33 cellular contexts compared by ENCODE assay signal in the genomic region with DNA sequence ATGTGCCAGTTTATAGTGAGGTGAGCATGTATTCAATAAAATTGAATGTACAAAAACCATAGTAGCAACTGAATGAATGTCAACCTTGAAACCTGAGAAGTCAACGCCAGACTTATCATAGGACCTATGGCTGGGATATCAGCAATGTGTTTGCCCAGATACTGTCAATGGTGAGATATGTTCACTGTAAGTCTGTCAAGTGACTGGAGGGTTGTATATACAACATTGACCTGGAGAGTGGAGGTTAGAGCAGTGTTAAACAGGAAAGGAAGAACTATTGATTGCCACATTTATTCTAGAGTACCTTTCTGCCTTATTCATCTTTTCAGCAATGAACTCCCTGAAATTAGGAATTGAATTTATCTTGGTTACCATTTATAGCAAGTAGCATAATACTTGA.
"Had no signal": no experiment of that assay in that cellular context is flagged by ENCODE, and none has a peak within 500 bp of the region (broad histone marks: within the 10 kb centered on the region; RNA-seq: fewer than 3 reads in every experiment).

No MANE protein-coding gene starts in this region.

- H3K9me3 Mint-ChIP-seq: activated CD4-positive, alpha-beta T cell treated with anti-CD3 and anti-CD28 coated beads, Interleukin-2, amount 10 ng/mL, durations not matched to agents 24 days and 14 days; activated naive CD4-positive, alpha-beta T cell treated with anti-CD3 and anti-CD28 coated beads for 36 hours; activated naive CD8-positive, alpha-beta T cell treated with anti-CD3 and anti-CD28 coated beads for 36 hours; activated T-helper 1 cell treated with anti-CD3 and anti-CD28 coated beads, Interleukin-12 subunit alpha, Interleukin-12 subunit beta, Interleukin-2, Interleukin-4 antibody, amounts not matched to agents 30 ng/mL and 10 ng/mL and 1 ng/mL, durations not matched to agents 14 hours and 24 hours and 36 hours; activated T-helper 2 cell treated with anti-CD3 and anti-CD28 coated beads, Interferon-gamma antibody, Interleukin-2, Interleukin-4, amounts not matched to agents 10 μg/mL and 5 μg/mL and 100 μg/mL, durations not matched to agents 14 hours and 24 hours and 36 hours; T-helper 2 cell treated with Interferon-gamma antibody and Interleukin-4, amounts not matched to agents 5 μg/mL and 100 μg/mL, for 36 hours had no signal

- H3K27ac ChIP-seq: adrenal gland, body of pancreas, esophagus muscularis mucosa, foreskin keratinocyte, gastrocnemius medialis had no signal

- H3K4me1 Mint-ChIP-seq: activated CD4-positive, alpha-beta T cell treated with anti-CD3 and anti-CD28 coated beads for 36 hours; activated CD4-positive, alpha-beta T cell treated with anti-CD3 and anti-CD28 coated beads, Interleukin-2, amount 10 ng/mL, durations not matched to agents 24 days and 14 days; activated CD8-positive, alpha-beta memory T cell treated with anti-CD3 and anti-CD28 coated beads, Interleukin-2, amount 10 ng/mL, durations not matched to agents 7 days and 5 days; activated naive CD4-positive, alpha-beta T cell treated with anti-CD3 and anti-CD28 coated beads, Interleukin-2, amount 50 U/mL, for 24 hours; activated naive CD8-positive, alpha-beta T cell treated with anti-CD3 and anti-CD28 coated beads for 36 hours; activated naive CD8-positive, alpha-beta T cell treated with anti-CD3 and anti-CD28 coated beads, Interleukin-2, amount 50 U/mL, for 24 hours; T-helper 17 cell had no signal

- H3K27me3 ChIP-seq: adrenal gland, body of pancreas, esophagus muscularis mucosa, foreskin keratinocyte, gastrocnemius medialis had no signal

- ATAC-seq: activated CD4-positive, alpha-beta T cell treated with anti-CD3 and anti-CD28 coated beads for 36 hours; activated CD8-positive, alpha-beta memory T cell treated with anti-CD3 and anti-CD28 coated beads, Interleukin-2, amount 10 ng/mL, durations not matched to agents 7 days and 5 days; activated CD8-positive, alpha-beta T cell treated with anti-CD3 and anti-CD28 coated beads, Interleukin-2, amount 10 ng/mL, durations not matched to agents 7 days and 5 days; activated naive CD8-positive, alpha-beta T cell treated with anti-CD3 and anti-CD28 coated beads, Interleukin-2, amount 50 U/mL, for 24 hours; body of pancreas; effector memory CD8-positive, alpha-beta T cell; foreskin keratinocyte; gastrocnemius medialis; T-helper 17 cell had no signal

- H3K27ac Mint-ChIP-seq: activated CD4-positive, alpha-beta memory T cell treated with anti-CD3 and anti-CD28 coated beads for 36 hours; activated CD4-positive, alpha-beta T cell treated with anti-CD3 and anti-CD28 coated beads for 36 hours; activated CD4-positive, alpha-beta T cell treated with anti-CD3 and anti-CD28 coated beads, Interleukin-2, amount 10 ng/mL, durations not matched to agents 24 days and 14 days; activated CD8-positive, alpha-beta memory T cell treated with anti-CD3 and anti-CD28 coated beads, Interleukin-2, amount 10 ng/mL, durations not matched to agents 7 days and 5 days; activated CD8-positive, alpha-beta T cell treated with anti-CD3 and anti-CD28 coated beads, Interleukin-2, amount 10 ng/mL, durations not matched to agents 7 days and 5 days; activated naive CD4-positive, alpha-beta T cell treated with anti-CD3 and anti-CD28 coated beads for 36 hours; activated naive CD4-positive, alpha-beta T cell treated with anti-CD3 and anti-CD28 coated beads, Interleukin-2, amount 50 U/mL, for 24 hours; activated naive CD8-positive, alpha-beta T cell treated with anti-CD3 and anti-CD28 coated beads for 36 hours; activated naive CD8-positive, alpha-beta T cell treated with anti-CD3 and anti-CD28 coated beads, Interleukin-2, amount 50 U/mL, for 24 hours; activated T-helper 1 cell treated with anti-CD3 and anti-CD28 coated beads, Interleukin-12 subunit alpha, Interleukin-12 subunit beta, Interleukin-2, Interleukin-4 antibody, amounts not matched to agents 30 ng/mL and 10 ng/mL and 1 ng/mL, durations not matched to agents 14 hours and 24 hours and 36 hours; activated T-helper 2 cell treated with anti-CD3 and anti-CD28 coated beads, Interferon-gamma antibody, Interleukin-2, Interleukin-4, amounts not matched to agents 10 μg/mL and 5 μg/mL and 100 μg/mL, durations not matched to agents 14 hours and 24 hours and 36 hours; effector memory CD8-positive, alpha-beta T cell; T-helper 17 cell; T-helper 2 cell treated with Interferon-gamma antibody and Interleukin-4, amounts not matched to agents 5 μg/mL and 100 μg/mL, for 36 hours had no signal

- H3K4me3 Mint-ChIP-seq: activated CD4-positive, alpha-beta memory T cell treated with anti-CD3 and anti-CD28 coated beads for 36 hours; activated CD4-positive, alpha-beta T cell treated with anti-CD3 and anti-CD28 coated beads for 36 hours; activated CD4-positive, alpha-beta T cell treated with anti-CD3 and anti-CD28 coated beads, Interleukin-2, amount 10 ng/mL, durations not matched to agents 24 days and 14 days; activated CD8-positive, alpha-beta memory T cell treated with anti-CD3 and anti-CD28 coated beads, Interleukin-2, amount 10 ng/mL, durations not matched to agents 7 days and 5 days; activated CD8-positive, alpha-beta T cell treated with anti-CD3 and anti-CD28 coated beads, Interleukin-2, amount 10 ng/mL, durations not matched to agents 7 days and 5 days; activated naive CD4-positive, alpha-beta T cell treated with anti-CD3 and anti-CD28 coated beads for 36 hours; activated naive CD4-positive, alpha-beta T cell treated with anti-CD3 and anti-CD28 coated beads, Interleukin-2, amount 50 U/mL, for 24 hours; activated naive CD8-positive, alpha-beta T cell treated with anti-CD3 and anti-CD28 coated beads for 36 hours; activated naive CD8-positive, alpha-beta T cell treated with anti-CD3 and anti-CD28 coated beads, Interleukin-2, amount 50 U/mL, for 24 hours; activated T-helper 1 cell treated with anti-CD3 and anti-CD28 coated beads, Interleukin-12 subunit alpha, Interleukin-12 subunit beta, Interleukin-2, Interleukin-4 antibody, amounts not matched to agents 30 ng/mL and 10 ng/mL and 1 ng/mL, durations not matched to agents 14 hours and 24 hours and 36 hours; effector memory CD8-positive, alpha-beta T cell; T-helper 17 cell; T-helper 2 cell treated with Interferon-gamma antibody and Interleukin-4, amounts not matched to agents 5 μg/mL and 100 μg/mL, for 36 hours had no signal

- DNase-seq: activated CD4-positive, alpha-beta memory T cell treated with anti-CD3 and anti-CD28 coated beads for 36 hours; activated CD4-positive, alpha-beta T cell treated with anti-CD3 and anti-CD28 coated beads for 36 hours; activated CD4-positive, alpha-beta T cell treated with anti-CD3 and anti-CD28 coated beads, Interleukin-2, amount 10 ng/mL, durations not matched to agents 24 days and 14 days; activated CD4-positive, CD25-positive, alpha-beta regulatory T cell; activated CD4-positive, CD25-positive, alpha-beta regulatory T cell treated with anti-CD3 and anti-CD28 coated beads, Interleukin-2, amount 50 U/mL, for 72 hours; activated CD8-positive, alpha-beta memory T cell treated with anti-CD3 and anti-CD28 coated beads, Interleukin-2, amount 10 ng/mL, durations not matched to agents 7 days and 5 days; activated CD8-positive, alpha-beta memory T cell treated with anti-CD3 and anti-CD28 coated beads, Interleukin-2, amount 50 U/mL, for 4 hours; activated CD8-positive, alpha-beta T cell treated with anti-CD3 and anti-CD28 coated beads, Interleukin-2, amount 10 ng/mL, durations not matched to agents 7 days and 5 days; activated effector memory CD4-positive, alpha-beta T cell treated with anti-CD3 and anti-CD28 coated beads, Interleukin-2, amount 50 U/mL, for 16 hours; activated naive CD4-positive, alpha-beta T cell treated with anti-CD3 and anti-CD28 coated beads for 36 hours; activated naive CD8-positive, alpha-beta T cell treated with anti-CD3 and anti-CD28 coated beads for 36 hours; activated naive CD8-positive, alpha-beta T cell treated with anti-CD3 and anti-CD28 coated beads, Interleukin-2, amount 50 U/mL, for 24 hours; activated T-cell treated with anti-CD3 and anti-CD28 coated beads, Interleukin-2, amount 50 U/mL, for 1 hour; activated T-cell treated with anti-CD3 and anti-CD28 coated beads, Interleukin-2, amount 50 U/mL, for 48 hours; adrenal gland; amygdala; aorta; body of pancreas; cortex of kidney; dermis blood vessel endothelial cell; effector CD4-positive, alpha-beta T cell; effector memory CD8-positive, alpha-beta T cell; foreskin keratinocyte; gastrocnemius medialis; glutamatergic neuron; T-helper 1 cell; T-helper 17 cell; T1000 had no signal

- H3K4me3 ChIP-seq: adrenal gland, body of pancreas, esophagus muscularis mucosa, gastrocnemius medialis had no signal

- H3K36me3 Mint-ChIP-seq: activated CD4-positive, alpha-beta memory T cell treated with anti-CD3 and anti-CD28 coated beads for 36 hours; activated CD8-positive, alpha-beta memory T cell treated with anti-CD3 and anti-CD28 coated beads, Interleukin-2, amount 10 ng/mL, durations not matched to agents 7 days and 5 days; activated naive CD4-positive, alpha-beta T cell treated with anti-CD3 and anti-CD28 coated beads, Interleukin-2, amount 50 U/mL, for 24 hours; activated naive CD8-positive, alpha-beta T cell treated with anti-CD3 and anti-CD28 coated beads for 36 hours had no signal

- H3K27me3 Mint-ChIP-seq: activated CD4-positive, alpha-beta T cell treated with anti-CD3 and anti-CD28 coated beads for 36 hours; activated CD4-positive, alpha-beta T cell treated with anti-CD3 and anti-CD28 coated beads, Interleukin-2, amount 10 ng/mL, durations not matched to agents 24 days and 14 days; activated CD8-positive, alpha-beta memory T cell treated with anti-CD3 and anti-CD28 coated beads, Interleukin-2, amount 10 ng/mL, durations not matched to agents 7 days and 5 days; activated naive CD4-positive, alpha-beta T cell treated with anti-CD3 and anti-CD28 coated beads, Interleukin-2, amount 50 U/mL, for 24 hours; activated naive CD8-positive, alpha-beta T cell treated with anti-CD3 and anti-CD28 coated beads for 36 hours; activated naive CD8-positive, alpha-beta T cell treated with anti-CD3 and anti-CD28 coated beads, Interleukin-2, amount 50 U/mL, for 24 hours; effector memory CD8-positive, alpha-beta T cell had no signal

- H3K36me3 ChIP-seq: adrenal gland, esophagus muscularis mucosa, gastrocnemius medialis had no signal

- H3K4me1 ChIP-seq: adrenal gland, foreskin keratinocyte, gastrocnemius medialis had no signal

- H3K9me3 ChIP-seq: adrenal gland, body of pancreas, esophagus muscularis mucosa, gastrocnemius medialis had no signal
